In the genomic region with DNA sequence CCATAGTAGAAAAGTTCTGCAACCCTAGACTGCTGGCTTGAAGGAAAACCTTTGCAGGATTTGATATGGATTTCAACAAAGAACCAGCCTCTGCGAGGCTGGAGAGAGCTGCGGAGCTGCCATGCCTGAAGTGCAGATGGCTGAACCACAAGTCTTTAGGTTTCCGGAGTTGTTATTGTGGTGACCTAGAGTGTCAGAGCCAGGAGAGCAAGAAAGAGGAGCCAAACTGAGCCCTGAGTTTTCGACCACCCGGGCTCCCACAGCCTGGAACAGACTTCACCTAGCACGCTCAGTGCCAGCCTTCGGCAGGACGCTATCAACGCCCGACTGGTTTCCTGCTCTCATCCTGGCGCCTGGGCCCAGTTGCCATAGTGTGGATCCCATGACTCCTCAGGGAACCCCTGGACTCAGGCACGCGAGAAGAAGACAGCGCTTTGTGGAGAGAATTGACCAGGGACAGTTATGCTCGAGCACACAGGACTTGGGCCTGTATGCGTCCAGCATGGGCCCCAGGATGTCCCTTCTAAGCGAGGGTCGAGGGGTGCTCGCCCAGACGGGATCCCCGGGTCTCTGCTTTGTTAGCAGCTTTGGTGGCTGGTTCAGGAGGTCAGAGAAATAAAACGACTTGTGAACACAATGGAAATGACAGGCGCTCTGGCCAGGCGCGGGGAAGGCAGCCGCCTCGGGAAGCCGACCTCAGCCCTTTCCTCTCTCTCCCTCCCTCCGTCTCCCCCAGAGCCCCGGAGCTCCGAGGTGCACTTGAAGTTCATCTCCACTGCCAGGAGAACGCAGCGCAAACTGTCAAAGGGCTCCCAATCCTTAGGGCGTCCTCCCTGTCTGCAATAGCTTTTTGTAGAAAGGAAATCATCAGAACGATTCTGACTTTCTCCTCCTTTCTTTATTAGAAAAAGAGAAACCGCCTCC, we compare ENCODE assay signal across 14 cellular contexts. TPM values are rescaled to one million over a fixed set of nuclear protein-coding genes. Genes with fewer than 3 reads are reported as not detected.
DNase-seq lines count a peak whose midpoint lies in the region; ATAC-seq and TF ChIP-seq lines count a peak whose summit lies in the region.
"Had no signal": no experiment of that assay in that cellular context is flagged by ENCODE, and none has a peak within 500 bp of the region (broad histone marks: within the 10 kb centered on the region; RNA-seq: fewer than 3 reads in every experiment).

No MANE protein-coding gene starts in this region.

- intact Hi-C loops in CD4-positive, alpha-beta T cell (cut with DNase I, micrococcal nuclease): loop anchor here in 1 of 2 experiments (10.0 kb wide), 1 partner anchor 60 kb away; no protein-coding TSS in a partner anchor
- intact Hi-C loops in naive thymus-derived CD4-positive, alpha-beta T cell (cut with micrococcal nuclease): loop anchor here in 1 of 2 donors (10.0 kb wide), 1 partner anchor 1530 kb away; the partner anchor contains the start of gene MKX
- intact Hi-C loops in breast epithelium (cut with DNase I; ENCODE audit: low total_unique reads): no loop called here

- in situ Hi-C loops in GM13976 (cut with MboI; ENCODE audit: low sequenced_read_pairs, unreplicated experiment): no loop called here

- peaks cover 0 to 2% of the 10 kb centered on the region in 2 donors for H3K4me1 ChIP-seq in naive thymus-derived CD4-positive, alpha-beta T cell (ENCODE audit: control insufficient read depth in 2 of 2, insufficient read depth in 2 of 2, low read length in 2 of 2)
- H3K4me1 ChIP-seq in breast epithelium: peaks cover 0 to 13% of the 10 kb centered on the region in 2 donors

- ATAC-seq in CD4-positive, alpha-beta T cell (ENCODE audit: poor library complexity): no peak
- ATAC-seq in naive thymus-derived CD4-positive, alpha-beta T cell: no peak
- ATAC-seq in GM21390 (IDR thresholded peaks at IDR 0.05; ENCODE audit: unreplicated experiment) (no peak), HG02759 (IDR thresholded peaks at IDR 0.05; ENCODE audit: unreplicated experiment) (no peak)

- H3K27me3 ChIP-seq in CD4-positive, alpha-beta T cell (ENCODE audit: control insufficient read depth, insufficient read depth, low read length): peaks cover 94% of the 10 kb centered on the region
- peaks cover 0 to 21% of the 10 kb centered on the region in 2 donors for H3K27me3 ChIP-seq in naive thymus-derived CD4-positive, alpha-beta T cell (ENCODE audit: control insufficient read depth in 2 of 2, insufficient read depth in 2 of 2, low read length in 2 of 2)
- peaks cover 4 to 96% of the 10 kb centered on the region in 2 donors for H3K27me3 ChIP-seq in breast epithelium

- H3K27ac Mint-ChIP-seq in CD4-positive, alpha-beta T cell: no peak overlapping the region
- peak overlapping the region in 1 of 9 donors; percentile 24 for H3K27ac Mint-ChIP-seq in naive thymus-derived CD4-positive, alpha-beta T cell

- no peak overlapping the region for H3K27ac ChIP-seq in CD4-positive, alpha-beta T cell (ENCODE audit: low read depth, low read length)
- H3K27ac ChIP-seq in naive thymus-derived CD4-positive, alpha-beta T cell (ENCODE audit: low read depth, low read length): no peak overlapping the region
- no peak overlapping the region for H3K27ac ChIP-seq in breast epithelium

- H3K36me3 Mint-ChIP-seq in CD4-positive, alpha-beta T cell (ENCODE audit: low read depth): no peaks in the 10 kb centered on the region
- peaks cover 0 to 4% (median 0%) of the 10 kb centered on the region in 5 donors for H3K36me3 Mint-ChIP-seq in naive thymus-derived CD4-positive, alpha-beta T cell

- POLR2A ChIA-PET in CD4-positive, alpha-beta T cell (lab: Charles Lee): no interaction called here
- POLR2A ChIA-PET in naive thymus-derived CD4-positive, alpha-beta T cell (lab: Charles Lee): no interaction called here

- peaks cover 25% of the 10 kb centered on the region for H3K4me1 Mint-ChIP-seq in CD4-positive, alpha-beta T cell (ENCODE audit: low read depth)
- H3K4me1 Mint-ChIP-seq in naive thymus-derived CD4-positive, alpha-beta T cell: peaks cover 14 to 42% (median 32%) of the 10 kb centered on the region in 7 donors

- no peak for TF ChIP-seq CTCF in CD4-positive, alpha-beta T cell (IDR thresholded peaks at IDR 0.05)
- no peak for TF ChIP-seq CTCF in GM13976 (IDR thresholded peaks at IDR 0.05; ENCODE audit: borderline replicate concordance, control extremely low read depth, extremely low read depth, insufficient read depth, missing control alignments)
- TF ChIP-seq CTCF in breast epithelium (IDR thresholded peaks at IDR 0.05): no peak

- TF ChIP-seq POLR2A in breast epithelium (IDR thresholded peaks at IDR 0.05): no peak

- no peak overlapping the region for H3K4me3 ChIP-seq in naive thymus-derived CD4-positive, alpha-beta T cell (ENCODE audit: low read length)
- peak overlapping the region in 1 of 3 donors; percentile 11 for H3K4me3 ChIP-seq in breast epithelium
- H3K4me3 ChIP-seq: body of pancreas had no signal

- no peaks in the 10 kb centered on the region for H3K36me3 ChIP-seq in naive thymus-derived CD4-positive, alpha-beta T cell (ENCODE audit: control insufficient read depth in 2 of 3, insufficient read depth in 3 of 3, low read length in 3 of 3)
- H3K36me3 ChIP-seq in breast epithelium: no peaks in the 10 kb centered on the region
- H3K36me3 ChIP-seq: pancreas had no signal

- no peak for DNase-seq in CD4-positive, alpha-beta T cell
- DNase-seq in GM13976 (ENCODE audit: low spot score): peak; percentile 23
- peak; percentile 2 for DNase-seq in astrocyte of the hippocampus (ENCODE audit: low read depth, low spot score)
- no peak for DNase-seq in naive thymus-derived CD4-positive, alpha-beta T cell
- no peak for DNase-seq in activated CD4-positive, CD25-positive, alpha-beta regulatory T cell (lab: John Stamatoyannopoulos, UW)
- no peak for DNase-seq in breast epithelium (ENCODE audit: low spot score in 2 of 2)
- DNase-seq: body of pancreas; Karpas-422; NCI-H82; pancreas; stimulated activated CD4-positive, alpha-beta T cell treated with anti-CD3 and anti-CD28 coated beads, Interleukin-4, amount 100 ng/mL, for 24 hours had no signal

- H3K4me3 Mint-ChIP-seq in CD4-positive, alpha-beta T cell: peak overlapping the region; percentile 23
- peak overlapping the region in 9 of 10 donors; percentile 26 to 86 (median 75) for H3K4me3 Mint-ChIP-seq in naive thymus-derived CD4-positive, alpha-beta T cell

- CTCF ChIA-PET in CD4-positive, alpha-beta T cell (lab: Charles Lee): no interaction called here
- CTCF ChIA-PET in naive thymus-derived CD4-positive, alpha-beta T cell (lab: Charles Lee): no interaction called here

- H3K9me3 Mint-ChIP-seq in CD4-positive, alpha-beta T cell: no peaks in the 10 kb centered on the region
- H3K9me3 Mint-ChIP-seq in naive thymus-derived CD4-positive, alpha-beta T cell: peaks cover 0 to 4% (median 0%) of the 10 kb centered on the region in 11 donors

- H3K9me3 ChIP-seq in CD4-positive, alpha-beta T cell (ENCODE audit: control insufficient read depth, low read length): no peaks in the 10 kb centered on the region
- no peaks in the 10 kb centered on the region for H3K9me3 ChIP-seq in naive thymus-derived CD4-positive, alpha-beta T cell (ENCODE audit: control insufficient read depth in 2 of 3, low read length in 3 of 3)
- H3K9me3 ChIP-seq in breast epithelium: no peaks in the 10 kb centered on the region
- H3K9me3 ChIP-seq: body of pancreas, pancreas had no signal

- peaks cover 78% of the 10 kb centered on the region for H3K27me3 Mint-ChIP-seq in CD4-positive, alpha-beta T cell
- H3K27me3 Mint-ChIP-seq in naive thymus-derived CD4-positive, alpha-beta T cell: peaks cover 61 to 80% (median 75%) of the 10 kb centered on the region in 5 donors

RNA-seq across cellular contexts. Expression of gene GAD2, which starts 1.8 kb away (rescaled TPM):
- not detected for total RNA-seq in CD4-positive, alpha-beta T cell
- not detected for total RNA-seq in naive thymus-derived CD4-positive, alpha-beta T cell
- polyA plus RNA-seq in naive thymus-derived CD4-positive, alpha-beta T cell: not detected
- not detected for total RNA-seq in breast epithelium
- total RNA-seq: activated CD8-positive, alpha-beta memory T cell treated with anti-CD3 and anti-CD28 coated beads for 36 hours had no signal

Comparison
In these comparisons a context has a peak if more than half of its experiments do, and no peak if none do; other contexts are left out.
1. DNase-seq: peak in GM13976 (single experiment) and astrocyte of the hippocampus (single experiment); none in CD4-positive, alpha-beta T cell (0 of 10), naive thymus-derived CD4-positive, alpha-beta T cell (0 of 9), activated CD4-positive, CD25-positive, alpha-beta regulatory T cell (0 of 4) and breast epithelium (0 of 2).